ENCODE assay signal across 9 cellular contexts in genomic region chr1:240611619-240612490, GRCh38. TPM values are rescaled to one million over a fixed set of nuclear protein-coding genes. Genes with fewer than 3 reads are reported as not detected.
DNase-seq lines count a peak whose midpoint lies in the region; ATAC-seq and TF ChIP-seq lines count a peak whose summit lies in the region.
"Had no signal": no experiment of that assay in that cellular context is flagged by ENCODE, and none has a peak within 500 bp of the region (broad histone marks: within the 10 kb centered on the region; RNA-seq: fewer than 3 reads in every experiment).

GREM2 (minus strand) TSS chr1:240612155; CDS start chr1:240493475, 118,680 bp downstream.

- H3K4me1 ChIP-seq in ES-I3 (ENCODE audit: insufficient read depth, low read length) (peaks cover 8% of the 10 kb centered on the region; the same call in 1 of the 2 replicates), KMS-11 (ENCODE audit: low read depth, poor library complexity, severe bottlenecking) (peaks cover 35% of the 10 kb centered on the region), lower lobe of right lung (no peaks in the 10 kb centered on the region)

- H3K9me3 Mint-ChIP-seq in dendritic cell treated with granulocyte-macrophage colony-stimulating factor and Interleukin-4, amounts not matched to agents 40 ng/mL and 50 ng/mL, for 4 days: no peaks in the 10 kb centered on the region

- ATAC-seq in GM21825 (IDR thresholded peaks at IDR 0.05; ENCODE audit: unreplicated experiment) (peak; percentile 73), lower lobe of right lung (peak; percentile 85 to 88)

- H3K4me3 ChIP-seq in KMS-11 (IDR thresholded peaks at IDR 0.05; ENCODE audit: insufficient read depth, low read depth, low read length): peak within 1 kb of the TSS; percentile 88
- H3K4me3 ChIP-seq in lower lobe of right lung: peak within 1 kb of the TSS; percentile 53

- peak within 1 kb of the TSS; percentile 64 for H2AFZ ChIP-seq in KMS-11 (ENCODE audit: low read depth)

- H3K27ac ChIP-seq in KMS-11 (peak within 1 kb of the TSS; percentile 44), lower lobe of right lung (no peak within 1 kb of the TSS)

- H3K4me3 Mint-ChIP-seq in dendritic cell treated with granulocyte-macrophage colony-stimulating factor and Interleukin-4, amounts not matched to agents 40 ng/mL and 50 ng/mL, for 4 days: peak within 1 kb of the TSS; percentile 50

- peak within 1 kb of the TSS; percentile 92 for H3K4me2 ChIP-seq in KMS-11

- peak within 1 kb of the TSS; percentile 69 for H3K9ac ChIP-seq in ES-I3 (ENCODE audit: low read depth, low read length)
- peak within 1 kb of the TSS; percentile 28; the same call in 1 of the 2 replicates for H3K9ac ChIP-seq in KMS-11

- H3K36me3 ChIP-seq in ES-I3 (ENCODE audit: insufficient read depth, low read length) (no peaks in the 10 kb centered on the region), KMS-11 (ENCODE audit: insufficient read depth) (no peaks in the 10 kb centered on the region), lower lobe of right lung (no peaks in the 10 kb centered on the region)

- no peaks in the 10 kb centered on the region for H3K27me3 ChIP-seq in KMS-11 (ENCODE audit: insufficient read depth, low read depth)
- H3K27me3 ChIP-seq in lower lobe of right lung (ENCODE audit: low read depth): peaks cover 16% of the 10 kb centered on the region

- no peaks in the 10 kb centered on the region for H3K9me3 ChIP-seq in ES-I3 (ENCODE audit: control insufficient read depth, insufficient read depth, low read length)
- H3K9me3 ChIP-seq in lower lobe of right lung: no peaks in the 10 kb centered on the region

- peak; percentile 8 for DNase-seq in activated CD4-positive, alpha-beta T cell treated with anti-CD3 and anti-CD28 coated beads for 1 hour
- DNase-seq in lower lobe of right lung: peak; percentile 58
- peak in 2 of 3 experiments; percentile 7 to 23 for DNase-seq in stimulated activated CD4-positive, alpha-beta T cell treated with anti-CD3 and anti-CD28 coated beads, TNF-alpha, amount 100 ng/mL, for 24 hours (ENCODE audit: low read depth in 3 of 3)
- DNase-seq in NCI-H446 treated with DMSO at 0.1 percent for 48 hours (lab: John Stamatoyannopoulos, UW): no peak

- H3K79me2 ChIP-seq in KMS-11 (ENCODE audit: insufficient read depth, low read depth): no peaks in the 10 kb centered on the region

- TF ChIP-seq CTCF in KMS-11 (conservative IDR thresholded peaks at IDR 0.05; ENCODE audit: low read depth, low read length) (no peak), lower lobe of right lung (IDR thresholded peaks at IDR 0.05) (no peak)

- intact Hi-C loops in dendritic cell treated with granulocyte-macrophage colony-stimulating factor and Interleukin-4, amounts not matched to agents 40 ng/mL and 50 ng/mL, for 4 days (cut with micrococcal nuclease): no loop called here
- intact Hi-C loops in lower lobe of right lung (cut with DNase I): no loop called here

- no peak within 1 kb of the TSS for H3K27ac Mint-ChIP-seq in dendritic cell treated with granulocyte-macrophage colony-stimulating factor and Interleukin-4, amounts not matched to agents 40 ng/mL and 50 ng/mL, for 4 days

- H3K4me1 Mint-ChIP-seq in dendritic cell treated with granulocyte-macrophage colony-stimulating factor and Interleukin-4, amounts not matched to agents 40 ng/mL and 50 ng/mL, for 4 days (ENCODE audit: low read depth): peaks cover 10% of the 10 kb centered on the region

- H4K20me1 ChIP-seq in KMS-11 (ENCODE audit: insufficient read depth): no peaks in the 10 kb centered on the region

- no peaks in the 10 kb centered on the region for H3K36me3 Mint-ChIP-seq in dendritic cell treated with granulocyte-macrophage colony-stimulating factor and Interleukin-4, amounts not matched to agents 40 ng/mL and 50 ng/mL, for 4 days (ENCODE audit: low read depth)

- H3K27me3 Mint-ChIP-seq in dendritic cell treated with granulocyte-macrophage colony-stimulating factor and Interleukin-4, amounts not matched to agents 40 ng/mL and 50 ng/mL, for 4 days: peaks cover 35% of the 10 kb centered on the region

RNA-seq across cellular contexts. Expression of gene GREM2, which starts in this region (rescaled TPM):
- total RNA-seq in lower lobe of right lung: 0.74 TPM
- total RNA-seq: glomerular endothelial cell had no signal

Comparison
In these comparisons a context has a peak if more than half of its experiments do, and no peak if none do; other contexts are left out.
1. Peak in DNase-seq, ATAC-seq and H3K4me3 ChIP-seq in lower lobe of right lung; RNA of the gene not detected or under 1 TPM.